In genomic region chr20:6863798-6864201, GRCh38 we compare ENCODE assay signal across 27 cellular contexts.
DNase-seq lines count a peak whose midpoint lies in the region; ATAC-seq, FAIRE-seq and TF ChIP-seq lines count a peak whose summit lies in the region.
"Had no signal": no experiment of that assay in that cellular context is flagged by ENCODE, and none has a peak within 500 bp of the region (broad histone marks: within the 10 kb centered on the region; RNA-seq: fewer than 3 reads in every experiment).

No MANE protein-coding gene starts in this region.

- no peak overlapping the region for H3K4me2 ChIP-seq in MM.1S (ENCODE audit: low read depth, low read length)
- H3K4me2 ChIP-seq in H1 (ENCODE audit: insufficient read depth in 1 of 2, low read depth in 2 of 2, low read length in 2 of 2): no peak overlapping the region
- H3K4me2 ChIP-seq in smooth muscle cell: no peak overlapping the region

- no peaks in the 10 kb centered on the region for H3K9me2 ChIP-seq in MM.1S (replicated peaks; ENCODE audit: insufficient read depth, low read length)

- no peak overlapping the region for H2BK15ac ChIP-seq in H1 (ENCODE audit: low read length)

- H3K9ac ChIP-seq in MM.1S (ENCODE audit: low read length) (no peak overlapping the region), H1 (replicated peaks in 1 of 4; ENCODE audit: extremely low read depth in 1 of 4, low read depth in 3 of 4, low read length in 3 of 4) (no peak overlapping the region), smooth muscle cell (ENCODE audit: low read depth) (no peak overlapping the region)

- H3K4me1 ChIP-seq in MM.1S (ENCODE audit: low read length) (peaks cover 1% of the 10 kb centered on the region; the same call in 1 of the 2 replicates), H1 (replicated peaks in 1 of 4; ENCODE audit: control insufficient read depth in 3 of 4, insufficient read depth in 4 of 4, low read length in 3 of 4) (no peaks in the 10 kb centered on the region; a peak in 1 of 7 replicates), smooth muscle cell (ENCODE audit: low read depth) (no peaks in the 10 kb centered on the region), upper lobe of left lung (no peaks in the 10 kb centered on the region), mucosa of descending colon (ENCODE audit: low read depth) (no peaks in the 10 kb centered on the region)
- H3K4me1 ChIP-seq: body of pancreas, left lung, psoas muscle, sigmoid colon had no signal

- no peak overlapping the region for H2BK120ac ChIP-seq in H1 (replicated peaks; ENCODE audit: low read depth, low read length)

- H3K27ac ChIP-seq in MM.1S (ENCODE audit: low read length): no peak overlapping the region
- H3K27ac ChIP-seq in H1 (ENCODE audit: low read depth, low read length): no peak overlapping the region
- H3K27ac ChIP-seq in smooth muscle cell (ENCODE audit: low read depth): no peak overlapping the region
- no peak overlapping the region for H3K27ac ChIP-seq in upper lobe of left lung
- H3K27ac ChIP-seq: body of pancreas, C4-2B, left lung, neutrophil, psoas muscle, sigmoid colon had no signal

- CTCF ChIA-PET in H1 (lab: Charles Lee; ENCODE audit: partially characterized antibody): interaction anchor here (1.2 to 1.3 kb wide), 2 partner anchors 10 to 232 kb away, joined by 3 to 4 read pairs; no protein-coding TSS in a partner anchor

- no peak overlapping the region for H3K4ac ChIP-seq in H1 (replicated peaks; ENCODE audit: insufficient read length, low read depth, low read length)

- H3K56ac ChIP-seq in H1 (replicated peaks; ENCODE audit: insufficient read length, low read depth, low read length): no peak overlapping the region

- H3K9me3 ChIP-seq in MM.1S (replicated peaks; ENCODE audit: insufficient read depth, low read length): no peaks in the 10 kb centered on the region
- H3K9me3 ChIP-seq in H1 (ENCODE audit: insufficient read depth in 2 of 2, low read depth in 1 of 2, low read length in 1 of 2): no peaks in the 10 kb centered on the region
- no peaks in the 10 kb centered on the region for H3K9me3 ChIP-seq in smooth muscle cell (replicated peaks; ENCODE audit: low read depth)
- H3K9me3 ChIP-seq in upper lobe of left lung: no peaks in the 10 kb centered on the region
- H3K9me3 ChIP-seq in mucosa of descending colon: no peaks in the 10 kb centered on the region
- H3K9me3 ChIP-seq: body of pancreas, left lung, neutrophil, psoas muscle, sigmoid colon had no signal

- DNase-seq in MM.1S (peak; percentile 8), H1 (ENCODE audit: low read depth in 1 of 2, low spot score in 2 of 2) (no peak), left kidney (ENCODE audit: low read depth, low spot score) (peak; percentile 10), smooth muscle cell (lab: John Stamatoyannopoulos, UW; ENCODE audit: unreplicated experiment) (no peak), upper lobe of left lung (no peak), mucosa of descending colon (no peak)
- DNase-seq in stimulated activated CD4-positive, alpha-beta T cell treated with anti-CD3 and anti-CD28 coated beads, Interleukin-1b, Interleukin-23, amount 100 ng/mL, for 48 hours: no peak
- DNase-seq: activated CD8-positive, alpha-beta memory T cell treated with anti-CD3 and anti-CD28 coated beads, Interleukin-2, amount 50 U/mL, for 48 hours; activated CD8-positive, alpha-beta T cell treated with anti-CD3 and anti-CD28 coated beads for 36 hours; activated naive CD4-positive, alpha-beta T cell treated with anti-CD3 and anti-CD28 coated beads for 36 hours; body of pancreas; COR-L47; endodermal cell; left lung; NCI-H1930; NCI-H2227 treated with DMSO at 0.1 percent for 48 hours; NCI-H526; psoas muscle; SIG-M5; sigmoid colon had no signal

- H4K91ac ChIP-seq in H1 (replicated peaks; ENCODE audit: insufficient read length, low read length): no peak overlapping the region

- H2AK5ac ChIP-seq in H1 (ENCODE audit: low read depth, low read length): no peak overlapping the region

- H3F3A ChIP-seq in MM.1S (ENCODE audit: insufficient read depth, low read length): no peaks in the 10 kb centered on the region
- H3F3A ChIP-seq in smooth muscle cell (ENCODE audit: low read depth): no peaks in the 10 kb centered on the region

- H3K27me3 ChIP-seq in MM.1S (replicated peaks; ENCODE audit: insufficient read depth, low read length): no peaks in the 10 kb centered on the region
- H3K27me3 ChIP-seq in H1 (replicated peaks in 1 of 4; ENCODE audit: control insufficient read depth in 3 of 4, extremely low read depth in 1 of 4, insufficient read depth in 3 of 4, low read length in 3 of 4): no peaks in the 10 kb centered on the region
- no peaks in the 10 kb centered on the region for H3K27me3 ChIP-seq in smooth muscle cell (ENCODE audit: low read depth)
- H3K27me3 ChIP-seq in upper lobe of left lung: no peaks in the 10 kb centered on the region
- H3K27me3 ChIP-seq: body of pancreas, sigmoid colon had no signal

- H2AFZ ChIP-seq in MM.1S (ENCODE audit: low read length): no peak overlapping the region
- H2AFZ ChIP-seq in H1 (ENCODE audit: low read length): peak overlapping the region; percentile 82
- H2AFZ ChIP-seq in smooth muscle cell (ENCODE audit: low read depth): peak overlapping the region; percentile 76

- no peak for FAIRE-seq in H1 (lab: Jason Lieb, UNC)
- FAIRE-seq: frontal cortex, GM12892 had no signal

- no peak overlapping the region for H3K4me3 ChIP-seq in MM.1S (ENCODE audit: low read length)
- no peak overlapping the region for H3K4me3 ChIP-seq in H1 (ENCODE audit: extremely low read depth in 1 of 4, insufficient read depth in 2 of 4, low read depth in 3 of 4, low read length in 4 of 4)
- H3K4me3 ChIP-seq in smooth muscle cell: no peak overlapping the region
- H3K4me3 ChIP-seq in upper lobe of left lung: no peak overlapping the region
- no peak overlapping the region for H3K4me3 ChIP-seq in mucosa of descending colon
- H3K4me3 ChIP-seq: body of pancreas, left lung, psoas muscle, sigmoid colon had no signal

- TF ChIP-seq POLR2A in H1 (IDR thresholded peaks at IDR 0.05; ENCODE audit: control extremely low read depth in 1 of 2, low read depth in 2 of 2, low read length in 2 of 2) (no peak), upper lobe of left lung (IDR thresholded peaks at IDR 0.05) (no peak)

- POLR2A ChIA-PET in H1 (lab: Charles Lee; ENCODE audit: partially characterized antibody): no interaction called here

- H3K23ac ChIP-seq in H1 (ENCODE audit: insufficient read length): no peak overlapping the region

- H3K23me2 ChIP-seq in H1 (ENCODE audit: low read depth, low read length): no peaks in the 10 kb centered on the region

- no peak overlapping the region for H3K18ac ChIP-seq in H1 (ENCODE audit: extremely low read depth, low read length)

- no peaks in the 10 kb centered on the region for H4K20me1 ChIP-seq in MM.1S (ENCODE audit: insufficient read depth, low read length)
- no peaks in the 10 kb centered on the region for H4K20me1 ChIP-seq in H1 (replicated peaks in 1 of 2; ENCODE audit: control insufficient read depth in 1 of 2, insufficient read depth in 2 of 2, low read length in 2 of 2)
- no peaks in the 10 kb centered on the region for H4K20me1 ChIP-seq in smooth muscle cell (ENCODE audit: low read depth)

- no peak overlapping the region for H2BK20ac ChIP-seq in H1 (ENCODE audit: low read length)

- H2BK12ac ChIP-seq in H1 (ENCODE audit: low read depth, low read length): no peak overlapping the region

- H3K14ac ChIP-seq in H1 (ENCODE audit: insufficient read length): no peak overlapping the region

- no peak for ATAC-seq in upper lobe of left lung (ENCODE audit: low FRiP score in 2 of 2)
- no peak for ATAC-seq in mucosa of descending colon
- ATAC-seq: activated CD8-positive, alpha-beta T cell treated with anti-CD3 and anti-CD28 coated beads for 36 hours; body of pancreas; esophagus mucosa; left lung; Panc1; psoas muscle; stimulated activated effector memory CD8-positive, alpha-beta T cell treated with anti-CD3 and anti-CD28 coated beads, Interleukin-12 subunit alpha, Interleukin-12 subunit beta, amount 100 ng/mL, for 72 hours had no signal

- no peak overlapping the region for H4K8ac ChIP-seq in H1 (ENCODE audit: extremely low read depth, insufficient read depth, low read length)

- no peak overlapping the region for H4K5ac ChIP-seq in H1 (ENCODE audit: insufficient read length, low read depth, low read length)

- H2BK5ac ChIP-seq in H1 (ENCODE audit: low read depth, low read length): no peak overlapping the region

- intact Hi-C loops in mucosa of descending colon (cut with DNase I, micrococcal nuclease): no loop called here

- no peak for TF ChIP-seq RAD21 in H1 (IDR thresholded peaks at IDR 0.05 in 1 of 2, conservative IDR thresholded peaks at IDR 0.05 in 1 of 2; ENCODE audit: low read depth in 2 of 2, low read length in 2 of 2)

- TF ChIP-seq EP300 in H1 (IDR thresholded peaks at IDR 0.05; ENCODE audit: borderline replicate concordance in 1 of 2, low read depth in 2 of 2, low read length in 2 of 2) (no peak), upper lobe of left lung (IDR thresholded peaks at IDR 0.05) (no peak)

- H3K36me3 ChIP-seq in MM.1S (replicated peaks; ENCODE audit: insufficient read depth, low read length) (no peaks in the 10 kb centered on the region), H1 (ENCODE audit: control insufficient read depth in 2 of 4, insufficient read depth in 4 of 4, low read length in 3 of 4) (no peaks in the 10 kb centered on the region), smooth muscle cell (ENCODE audit: low read depth) (no peaks in the 10 kb centered on the region), upper lobe of left lung (no peaks in the 10 kb centered on the region), mucosa of descending colon (ENCODE audit: low read depth) (no peaks in the 10 kb centered on the region)
- H3K36me3 ChIP-seq: left lung, neutrophil, sigmoid colon had no signal

- 90% methylated on average over 7 of the region's 7 CpGs; no CpG with 5 or more reads in 1 of the 2 experiments for WGBS in H1 (ENCODE audit: extremely low coverage in 1 of 2, insufficient coverage in 1 of 2, insufficient read length in 1 of 2, insufficient replicate concordance in 2 of 2, low coverage in 1 of 2, low lambda C conversion rate in 2 of 2, missing lambda C conversion rate in 1 of 2), 2 experiments
- 66% methylated on average over 7 of the region's 7 CpGs for WGBS in smooth muscle cell (ENCODE audit: low lambda C conversion rate)
- 47 to 52% methylated on average over 7 of the region's 7 CpGs for WGBS in upper lobe of left lung, 2 donors

- H3K79me1 ChIP-seq in H1 (ENCODE audit: low read depth, low read length): no peaks in the 10 kb centered on the region

- no peaks in the 10 kb centered on the region for H3K79me2 ChIP-seq in MM.1S (ENCODE audit: low read length)
- H3K79me2 ChIP-seq in H1 (ENCODE audit: control insufficient read depth in 1 of 2, insufficient read depth in 2 of 2, low read length in 2 of 2): no peaks in the 10 kb centered on the region
- no peaks in the 10 kb centered on the region for H3K79me2 ChIP-seq in smooth muscle cell (ENCODE audit: low read depth)

- no peak for TF ChIP-seq CTCF in MM.1S (IDR thresholded peaks at IDR 0.05; ENCODE audit: low read length)
- no peak for TF ChIP-seq CTCF in H1 (IDR thresholded peaks at IDR 0.05; ENCODE audit: control extremely low read depth in 1 of 3, insufficient read depth in 1 of 3, low read depth in 1 of 3, low read length in 3 of 3)
- no peak for TF ChIP-seq CTCF in smooth muscle cell (IDR thresholded peaks at IDR 0.05; ENCODE audit: borderline replicate concordance, insufficient read depth, poor library complexity, severe bottlenecking)
- no peak for TF ChIP-seq CTCF in upper lobe of left lung (IDR thresholded peaks at IDR 0.05)
- TF ChIP-seq CTCF in mucosa of descending colon (IDR thresholded peaks at IDR 0.05): no peak

Comparison
In these comparisons a context has a peak if more than half of its experiments do, and no peak if none do; other contexts are left out.
1. DNase-seq: peak in MM.1S (single experiment) and left kidney (single experiment); none in H1 (0 of 2), smooth muscle cell (single experiment), stimulated activated CD4-positive, alpha-beta T cell treated with anti-CD3 and anti-CD28 coated beads, Interleukin-1b, Interleukin-23, amount 100 ng/mL, for 48 hours (single experiment), upper lobe of left lung (0 of 2) and mucosa of descending colon (0 of 3).